In the genomic region with DNA sequence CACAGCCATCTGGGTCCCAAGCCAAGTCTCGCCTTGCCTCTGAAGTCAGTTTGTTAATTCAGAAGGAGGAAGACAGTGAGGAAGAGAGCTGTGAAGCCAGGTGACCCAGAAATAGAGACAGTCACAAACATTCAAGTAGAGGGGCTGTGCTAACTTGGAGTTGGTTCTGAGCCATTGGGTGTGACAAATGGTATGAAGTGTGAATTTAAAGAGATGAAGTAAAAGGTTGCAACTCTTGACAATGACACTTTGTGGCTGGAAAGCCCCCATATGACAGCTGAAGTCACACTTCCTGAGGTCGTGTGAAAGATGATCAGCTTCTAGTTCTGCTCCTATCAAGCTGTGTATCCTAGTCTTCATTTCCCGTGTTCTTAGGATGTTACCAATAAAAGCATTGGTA, we compare ENCODE assay signal across 10 cellular contexts.
DNase-seq lines count a peak whose midpoint lies in the region; ATAC-seq lines count a peak whose summit lies in the region.
"Had no signal": no experiment of that assay in that cellular context is flagged by ENCODE, and none has a peak within 500 bp of the region (broad histone marks: within the 10 kb centered on the region; RNA-seq: fewer than 3 reads in every experiment).

No MANE protein-coding gene starts in this region.

- no peaks in the 10 kb centered on the region for H3K36me3 Mint-ChIP-seq in natural killer cell treated with Interleukin-12 subunit alpha and Interleukin-12 subunit beta and Interleukin-15 and Interleukin-18, amount 100 ng/mL, for 72 hours
- H3K36me3 Mint-ChIP-seq in naive thymus-derived CD8-positive, alpha-beta T cell, result no peaks in the 10 kb centered on the region

- intact Hi-C loops in Right ventricle myocardium inferior (cut with DNase I), result no loop called here

- no peak for DNase-seq in natural killer cell treated with Interleukin-12 subunit alpha and Interleukin-12 subunit beta and Interleukin-15 and Interleukin-18, amount 100 ng/mL, for 72 hours (ENCODE audit: low spot score)
- DNase-seq in naive thymus-derived CD8-positive, alpha-beta T cell, result no peak
- no peak for DNase-seq in Right ventricle myocardium inferior (ENCODE audit: missing footprints)
- DNase-seq: activated CD8-positive, alpha-beta memory T cell treated with anti-CD3 and anti-CD28 coated beads, Interleukin-2, amount 50 U/mL, for 4 hours; NCI-H1930; T1000 had no signal

- H3K27me3 Mint-ChIP-seq in natural killer cell treated with Interleukin-12 subunit alpha and Interleukin-12 subunit beta and Interleukin-15 and Interleukin-18, amount 100 ng/mL, for 72 hours, result peaks cover 10 to 16% of the 10 kb centered on the region in 2 donors
- peaks cover 2 to 32% (median 5%) of the 10 kb centered on the region in 5 donors for H3K27me3 Mint-ChIP-seq in naive thymus-derived CD8-positive, alpha-beta T cell

- ATAC-seq in GM18907 (IDR thresholded peaks at IDR 0.05; ENCODE audit: unreplicated experiment), result peak; percentile 90
- ATAC-seq in GM21717 (IDR thresholded peaks at IDR 0.05; ENCODE audit: unreplicated experiment), result peak; percentile 69
- ATAC-seq in HG03139 (IDR thresholded peaks at IDR 0.05; ENCODE audit: unreplicated experiment), result peak; percentile 61
- ATAC-seq in natural killer cell treated with Interleukin-12 subunit alpha and Interleukin-12 subunit beta and Interleukin-15 and Interleukin-18, amount 100 ng/mL, for 72 hours, result peak; percentile 79 to 88
- ATAC-seq in HG03045 (IDR thresholded peaks at IDR 0.05; ENCODE audit: unreplicated experiment), result no peak
- no peak for ATAC-seq in naive thymus-derived CD8-positive, alpha-beta T cell
- no peak for ATAC-seq in Right ventricle myocardium inferior

- peak overlapping the region; percentile 14 for H3K4me3 Mint-ChIP-seq in natural killer cell treated with Interleukin-12 subunit alpha and Interleukin-12 subunit beta and Interleukin-15 and Interleukin-18, amount 100 ng/mL, for 72 hours
- no peak overlapping the region for H3K4me3 Mint-ChIP-seq in naive thymus-derived CD8-positive, alpha-beta T cell

- H3K27ac Mint-ChIP-seq in natural killer cell treated with Interleukin-12 subunit alpha and Interleukin-12 subunit beta and Interleukin-15 and Interleukin-18, amount 100 ng/mL, for 72 hours, result peak overlapping the region; percentile 21 to 58
- H3K27ac Mint-ChIP-seq in naive thymus-derived CD8-positive, alpha-beta T cell, result no peak overlapping the region

- no peaks in the 10 kb centered on the region for H3K9me3 Mint-ChIP-seq in natural killer cell treated with Interleukin-12 subunit alpha and Interleukin-12 subunit beta and Interleukin-15 and Interleukin-18, amount 100 ng/mL, for 72 hours
- H3K9me3 Mint-ChIP-seq in naive thymus-derived CD8-positive, alpha-beta T cell, result peaks cover 0 to 2% (median 0%) of the 10 kb centered on the region in 9 donors

- peaks cover 16 to 20% of the 10 kb centered on the region in 2 donors for H3K4me1 Mint-ChIP-seq in natural killer cell treated with Interleukin-12 subunit alpha and Interleukin-12 subunit beta and Interleukin-15 and Interleukin-18, amount 100 ng/mL, for 72 hours (ENCODE audit: low read depth in 2 of 2)
- H3K4me1 Mint-ChIP-seq in naive thymus-derived CD8-positive, alpha-beta T cell, result peaks cover 0 to 4% (median 0%) of the 10 kb centered on the region in 4 donors

- POLR2A ChIA-PET in naive thymus-derived CD8-positive, alpha-beta T cell (lab: Charles Lee), result no interaction called here

Comparison
In these comparisons a context has a peak if more than half of its experiments do, and no peak if none do; other contexts are left out.
1. ATAC-seq: peak in GM18907 (single experiment), GM21717 (single experiment), HG03139 (single experiment) and natural killer cell treated with Interleukin-12 subunit alpha and Interleukin-12 subunit beta and Interleukin-15 and Interleukin-18, amount 100 ng/mL, for 72 hours (2 of 2); none in HG03045 (single experiment), naive thymus-derived CD8-positive, alpha-beta T cell (0 of 2) and Right ventricle myocardium inferior (single experiment).
2. H3K27ac Mint-ChIP-seq: peak in natural killer cell treated with Interleukin-12 subunit alpha and Interleukin-12 subunit beta and Interleukin-15 and Interleukin-18, amount 100 ng/mL, for 72 hours (2 of 2); none in naive thymus-derived CD8-positive, alpha-beta T cell (0 of 10).